ENCODE assay signal across 8 cellular contexts in the genomic region with DNA sequence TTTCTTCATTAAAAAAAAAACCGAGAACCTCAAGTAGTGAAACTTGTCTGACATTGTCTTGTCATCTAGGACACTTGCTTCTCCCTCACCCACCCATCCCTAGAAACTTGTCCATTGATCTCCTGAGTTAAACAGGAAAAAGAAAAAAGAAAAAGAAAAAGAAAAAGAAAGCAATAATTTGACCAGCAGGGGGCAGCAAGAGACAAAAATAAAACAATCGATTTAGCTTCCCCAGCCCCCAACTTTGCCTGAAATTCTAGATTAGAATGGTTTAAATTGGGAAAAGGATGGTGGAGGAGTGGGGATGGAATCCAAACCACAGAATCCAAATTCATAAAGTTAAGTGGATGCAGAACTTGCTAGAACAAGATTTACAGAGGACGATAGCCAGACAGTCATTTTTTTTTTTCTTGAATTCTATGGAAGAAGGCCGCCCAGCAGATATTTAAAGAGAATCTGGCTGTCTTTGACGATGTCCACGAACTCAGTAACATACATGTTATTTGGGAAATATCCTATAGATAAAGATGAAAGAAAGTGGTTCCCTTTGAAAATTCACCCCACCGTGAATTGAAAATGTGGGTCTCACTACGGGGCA.
A peak's percentile ranks its signal among the peaks of the same experiment; 100 is the strongest.
DNase-seq lines count a peak whose midpoint lies in the region; ATAC-seq and TF ChIP-seq lines count a peak whose summit lies in the region.

No MANE protein-coding gene starts in this region.

- peak overlapping the region; percentile 49 for H3K4me2 ChIP-seq in Karpas-422 (ENCODE audit: low read depth, low read length, poor library complexity, severe bottlenecking)
- no peak overlapping the region for H3K4me2 ChIP-seq in fibroblast of lung (ENCODE audit: extremely low read depth, insufficient read depth, low read length)

- H3K36me3 Mint-ChIP-seq in activated CD4-positive, alpha-beta T cell treated with anti-CD3 and anti-CD28 coated beads for 36 hours (ENCODE audit: low read depth): no peaks in the 10 kb centered on the region

- H2AFZ ChIP-seq in Karpas-422 (ENCODE audit: low read length): 0 out of 2 replicates have a peak overlapping the region, but pooled peaks have one; percentile 45
- H2AFZ ChIP-seq in fibroblast of lung (ENCODE audit: low read length): no peak overlapping the region

- POLR2A ChIA-PET in activated CD4-positive, alpha-beta T cell treated with anti-CD3 and anti-CD28 coated beads for 36 hours (lab: Charles Lee): no interaction called here

- peak; percentile 13 for DNase-seq in activated CD4-positive, alpha-beta T cell treated with anti-CD3 and anti-CD28 coated beads for 36 hours
- DNase-seq in activated CD4-positive, alpha-beta T cell treated with anti-CD3 and anti-CD28 coated beads for 1 hour: no peak
- peak; percentile 82 for DNase-seq in Karpas-422
- DNase-seq in SHP77 (lab: John Stamatoyannopoulos, UW): peak; percentile 57 to 60
- DNase-seq in fibroblast of lung (ENCODE audit: low read depth in 2 of 2): peak; percentile 39 to 68
- peak; percentile 70 for DNase-seq in pons (ENCODE audit: low spot score)

- CTCF ChIA-PET in activated CD4-positive, alpha-beta T cell treated with anti-CD3 and anti-CD28 coated beads for 36 hours (lab: Charles Lee): interaction anchor here (0.6 to 1.7 kb wide), 10 partner anchors 11 to 1858 kb away, joined by 3 to 12 read pairs (median 3); no protein-coding TSS in a partner anchor

- H3K4me1 Mint-ChIP-seq in activated CD4-positive, alpha-beta T cell treated with anti-CD3 and anti-CD28 coated beads for 36 hours: no peaks in the 10 kb centered on the region

- H3K27me3 Mint-ChIP-seq in activated CD4-positive, alpha-beta T cell treated with anti-CD3 and anti-CD28 coated beads for 36 hours: peaks cover 13% of the 10 kb centered on the region

- H3K27me3 ChIP-seq in Karpas-422 (ENCODE audit: low read length): no peaks in the 10 kb centered on the region
- no peaks in the 10 kb centered on the region for H3K27me3 ChIP-seq in fibroblast of lung (ENCODE audit: control insufficient read depth, insufficient read depth, low read length)

- H3K36me3 ChIP-seq in Karpas-422 (ENCODE audit: insufficient read depth, low read length) (no peaks in the 10 kb centered on the region), fibroblast of lung (ENCODE audit: control insufficient read depth, insufficient read depth, low read length) (no peaks in the 10 kb centered on the region)

- no peaks in the 10 kb centered on the region for H3K9me2 ChIP-seq in Karpas-422 (replicated peaks; ENCODE audit: insufficient read depth, low read length)

- H3K9me3 ChIP-seq in Karpas-422 (ENCODE audit: low read length): no peaks in the 10 kb centered on the region
- no peaks in the 10 kb centered on the region for H3K9me3 ChIP-seq in fibroblast of lung (ENCODE audit: control insufficient read depth, insufficient read depth, low read depth, low read length)

- H3K9ac ChIP-seq in Karpas-422 (ENCODE audit: low read length) (peak overlapping the region; percentile 62; the same call in 1 of the 2 replicates), fibroblast of lung (ENCODE audit: insufficient read depth, low read length) (no peak overlapping the region)

- H3K79me2 ChIP-seq in Karpas-422 (ENCODE audit: low read length) (no peaks in the 10 kb centered on the region), fibroblast of lung (ENCODE audit: control insufficient read depth, insufficient read depth, low read length) (no peaks in the 10 kb centered on the region)

- peak overlapping the region; percentile 96 for H3K27ac ChIP-seq in Karpas-422 (ENCODE audit: low read length)
- no peak overlapping the region for H3K27ac ChIP-seq in fibroblast of lung (ENCODE audit: insufficient read depth, low read length)

- intact Hi-C loops in activated CD4-positive, alpha-beta T cell treated with anti-CD3 and anti-CD28 coated beads for 36 hours (cut with DNase I, micrococcal nuclease): loop anchor here (1.0 to 10.0 kb wide), 7 partner anchors 169 to 1858 kb away; no protein-coding TSS in a partner anchor

- no peaks in the 10 kb centered on the region for H4K20me1 ChIP-seq in Karpas-422 (ENCODE audit: insufficient read depth, low read depth, low read length)
- no peaks in the 10 kb centered on the region for H4K20me1 ChIP-seq in fibroblast of lung (ENCODE audit: control insufficient read depth, extremely low read depth, insufficient read depth, low read length)

- TF ChIP-seq CTCF in fibroblast of lung (conservative IDR thresholded peaks at IDR 0.05 in 1 of 2, IDR thresholded peaks at IDR 0.05 in 1 of 2; ENCODE audit: low read depth in 1 of 2, low read length in 2 of 2): peak; percentile 41 to 55

- H3K4me3 ChIP-seq in Karpas-422 (ENCODE audit: low read length): no peak overlapping the region
- H3K4me3 ChIP-seq in fibroblast of lung (replicated peaks in 1 of 4; ENCODE audit: control extremely low read depth in 1 of 4, insufficient read depth in 1 of 4, low read depth in 3 of 4, low read length in 4 of 4): no peak overlapping the region

- no peak overlapping the region for H3K4me3 Mint-ChIP-seq in activated CD4-positive, alpha-beta T cell treated with anti-CD3 and anti-CD28 coated beads for 36 hours

- no peak for ATAC-seq in activated CD4-positive, alpha-beta T cell treated with anti-CD3 and anti-CD28 coated beads for 36 hours
- ATAC-seq in GM18511 (IDR thresholded peaks at IDR 0.05; ENCODE audit: unreplicated experiment): no peak
- no peak for ATAC-seq in GM21447 (IDR thresholded peaks at IDR 0.05; ENCODE audit: unreplicated experiment)

- H3K4me1 ChIP-seq in Karpas-422 (ENCODE audit: low read length): peaks cover 64% of the 10 kb centered on the region
- H3K4me1 ChIP-seq in fibroblast of lung (ENCODE audit: control insufficient read depth, extremely low read depth, insufficient read depth, low read length): no peaks in the 10 kb centered on the region

- H3K27ac Mint-ChIP-seq in activated CD4-positive, alpha-beta T cell treated with anti-CD3 and anti-CD28 coated beads for 36 hours: no peak overlapping the region

- no peaks in the 10 kb centered on the region for H3K9me3 Mint-ChIP-seq in activated CD4-positive, alpha-beta T cell treated with anti-CD3 and anti-CD28 coated beads for 36 hours (ENCODE audit: low read depth)
